Comparison of ENCODE assay signal across 25 cellular contexts in genomic region chr17:63286254-63286653, GRCh38.
"Had no signal": no experiment of that assay in that cellular context is flagged by ENCODE, and none has a peak within 500 bp of the region (broad histone marks: within the 10 kb centered on the region; RNA-seq: fewer than 3 reads in every experiment).

No MANE protein-coding gene starts in this region.

- H3K4me1 Mint-ChIP-seq: T-cell had no signal

- H3K27me3 Mint-ChIP-seq: T-cell had no signal

- H3K4me3 ChIP-seq: MG63, PC-9, Peyer's patch, SJCRH30 had no signal

- H3K36me3 ChIP-seq: Peyer's patch, SJCRH30 had no signal

- H3K27ac Mint-ChIP-seq: T-cell; T-helper 1 cell treated with Interleukin-12 subunit alpha and Interleukin-12 subunit beta and Interleukin-4 antibody, amounts not matched to agents 30 μg/mL and 1 μg/mL, for 36 hours had no signal

- H3K4me2 ChIP-seq: PC-9 had no signal

- FAIRE-seq: HTR-8/SVneo had no signal

- ATAC-seq: Right ventricle myocardium inferior, T-cell had no signal

- H3K4me1 ChIP-seq: Peyer's patch, SJCRH30 had no signal

- H3K27ac ChIP-seq: HL-60, PC-9, Peyer's patch, SJCRH30 had no signal

- H3K27me3 ChIP-seq: MG63, Peyer's patch, SJCRH30 had no signal

- DNase-seq: Karpas-422, KG1, MG63, NCI-H1092 treated with DMSO at 0.1 percent for 48 hours, NCI-H1436, NCI-H1694, NCI-H187 treated with DMSO at 0.1 percent for 48 hours, NCI-H2029 treated with DMSO at 0.1 percent for 48 hours, NCI-H2171, NCI-H226, NCI-H446, NCI-H510A, NCI-H524 treated with DMSO at 0.1 percent for 48 hours, NCI-H69, NCI-H774, PC-9, Peyer's patch, SHP77 treated with DMSO at 0.1 percent for 48 hours, SJCRH30, SW 1271, T-cell had no signal

- H2AFZ ChIP-seq: PC-9 had no signal

- H3K4me3 Mint-ChIP-seq: T-cell; T-helper 1 cell treated with Interleukin-12 subunit alpha and Interleukin-12 subunit beta and Interleukin-4 antibody, amounts not matched to agents 30 μg/mL and 1 μg/mL, for 36 hours had no signal
